Comparison of ENCODE assay signal across 1 cellular context in the genomic region with DNA sequence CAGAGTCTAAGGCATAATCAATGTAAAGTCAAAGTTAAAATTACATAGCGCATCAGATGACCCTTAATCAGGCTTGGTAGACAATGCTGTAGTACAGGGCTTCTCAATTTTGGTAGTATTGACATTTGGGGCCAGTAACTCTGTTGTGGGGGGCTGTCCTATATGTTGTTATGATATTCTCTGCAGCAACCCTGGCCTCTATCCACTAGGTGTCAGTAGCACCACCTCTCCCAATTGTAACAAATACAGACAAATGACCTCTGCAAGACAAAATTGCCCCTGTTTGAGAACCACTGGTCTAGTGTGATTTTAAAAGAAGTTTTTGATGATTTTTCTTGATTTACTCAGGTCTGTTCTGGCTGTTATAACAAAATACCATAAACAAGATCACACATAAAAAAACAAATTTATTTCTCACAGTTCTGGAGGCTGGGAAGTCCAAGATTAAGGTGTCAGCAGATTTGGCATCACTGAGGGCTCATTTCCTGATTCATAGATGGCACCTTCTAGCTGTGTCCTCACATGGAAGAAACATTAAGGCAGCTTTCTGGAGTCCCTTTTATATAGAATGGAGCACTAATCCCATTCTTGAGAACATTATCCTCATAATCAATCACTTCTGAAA.
TF ChIP-seq lines count a peak whose summit lies in the region.

No MANE protein-coding gene starts in this region.

TF ChIP-seq in WTC11, 78 proteins besides CTCF, POLR2A, EP300 and RAD21 (continued from another document):
- TF ChIP-seq, protein P1, sequence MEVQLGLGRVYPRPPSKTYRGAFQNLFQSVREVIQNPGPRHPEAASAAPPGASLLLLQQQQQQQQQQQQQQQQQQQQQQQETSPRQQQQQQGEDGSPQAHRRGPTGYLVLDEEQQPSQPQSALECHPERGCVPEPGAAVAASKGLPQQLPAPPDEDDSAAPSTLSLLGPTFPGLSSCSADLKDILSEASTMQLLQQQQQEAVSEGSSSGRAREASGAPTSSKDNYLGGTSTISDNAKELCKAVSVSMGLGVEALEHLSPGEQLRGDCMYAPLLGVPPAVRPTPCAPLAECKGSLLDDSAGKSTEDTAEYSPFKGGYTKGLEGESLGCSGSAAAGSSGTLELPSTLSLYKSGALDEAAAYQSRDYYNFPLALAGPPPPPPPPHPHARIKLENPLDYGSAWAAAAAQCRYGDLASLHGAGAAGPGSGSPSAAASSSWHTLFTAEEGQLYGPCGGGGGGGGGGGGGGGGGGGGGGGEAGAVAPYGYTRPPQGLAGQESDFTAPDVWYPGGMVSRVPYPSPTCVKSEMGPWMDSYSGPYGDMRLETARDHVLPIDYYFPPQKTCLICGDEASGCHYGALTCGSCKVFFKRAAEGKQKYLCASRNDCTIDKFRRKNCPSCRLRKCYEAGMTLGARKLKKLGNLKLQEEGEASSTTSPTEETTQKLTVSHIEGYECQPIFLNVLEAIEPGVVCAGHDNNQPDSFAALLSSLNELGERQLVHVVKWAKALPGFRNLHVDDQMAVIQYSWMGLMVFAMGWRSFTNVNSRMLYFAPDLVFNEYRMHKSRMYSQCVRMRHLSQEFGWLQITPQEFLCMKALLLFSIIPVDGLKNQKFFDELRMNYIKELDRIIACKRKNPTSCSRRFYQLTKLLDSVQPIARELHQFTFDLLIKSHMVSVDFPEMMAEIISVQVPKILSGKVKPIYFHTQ (CRISPR knock-in tag; IDR thresholded peaks at IDR 0.05): no peak
- TF ChIP-seq FOXK1 (CRISPR knock-in tag; IDR thresholded peaks at IDR 0.05) (no peak), ELF4 (CRISPR knock-in tag; IDR thresholded peaks at IDR 0.05; ENCODE audit: low read depth) (no peak), GTF2I (CRISPR knock-in tag; conservative IDR thresholded peaks at IDR 0.05) (no peak), JAZF1 (CRISPR knock-in tag; IDR thresholded peaks at IDR 0.05) (no peak), NR2C2 (CRISPR knock-in tag; IDR thresholded peaks at IDR 0.05) (no peak)
- TF ChIP-seq, protein P2, sequence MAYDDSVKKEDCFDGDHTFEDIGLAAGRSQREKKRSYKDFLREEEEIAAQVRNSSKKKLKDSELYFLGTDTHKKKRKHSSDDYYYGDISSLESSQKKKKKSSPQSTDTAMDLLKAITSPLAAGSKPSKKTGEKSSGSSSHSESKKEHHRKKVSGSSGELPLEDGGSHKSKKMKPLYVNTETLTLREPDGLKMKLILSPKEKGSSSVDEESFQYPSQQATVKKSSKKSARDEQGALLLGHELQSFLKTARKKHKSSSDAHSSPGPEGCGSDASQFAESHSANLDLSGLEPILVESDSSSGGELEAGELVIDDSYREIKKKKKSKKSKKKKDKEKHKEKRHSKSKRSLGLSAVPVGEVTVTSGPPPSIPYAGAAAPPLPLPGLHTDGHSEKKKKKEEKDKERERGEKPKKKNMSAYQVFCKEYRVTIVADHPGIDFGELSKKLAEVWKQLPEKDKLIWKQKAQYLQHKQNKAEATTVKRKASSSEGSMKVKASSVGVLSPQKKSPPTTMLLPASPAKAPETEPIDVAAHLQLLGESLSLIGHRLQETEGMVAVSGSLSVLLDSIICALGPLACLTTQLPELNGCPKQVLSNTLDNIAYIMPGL (CRISPR knock-in tag; IDR thresholded peaks at IDR 0.05): no peak
- TF ChIP-seq, protein P3, sequence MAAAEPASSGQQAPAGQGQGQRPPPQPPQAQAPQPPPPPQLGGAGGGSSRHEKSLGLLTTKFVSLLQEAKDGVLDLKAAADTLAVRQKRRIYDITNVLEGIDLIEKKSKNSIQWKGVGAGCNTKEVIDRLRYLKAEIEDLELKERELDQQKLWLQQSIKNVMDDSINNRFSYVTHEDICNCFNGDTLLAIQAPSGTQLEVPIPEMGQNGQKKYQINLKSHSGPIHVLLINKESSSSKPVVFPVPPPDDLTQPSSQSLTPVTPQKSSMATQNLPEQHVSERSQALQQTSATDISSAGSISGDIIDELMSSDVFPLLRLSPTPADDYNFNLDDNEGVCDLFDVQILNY (CRISPR knock-in tag; IDR thresholded peaks at IDR 0.05): no peak
- TF ChIP-seq, protein P4, sequence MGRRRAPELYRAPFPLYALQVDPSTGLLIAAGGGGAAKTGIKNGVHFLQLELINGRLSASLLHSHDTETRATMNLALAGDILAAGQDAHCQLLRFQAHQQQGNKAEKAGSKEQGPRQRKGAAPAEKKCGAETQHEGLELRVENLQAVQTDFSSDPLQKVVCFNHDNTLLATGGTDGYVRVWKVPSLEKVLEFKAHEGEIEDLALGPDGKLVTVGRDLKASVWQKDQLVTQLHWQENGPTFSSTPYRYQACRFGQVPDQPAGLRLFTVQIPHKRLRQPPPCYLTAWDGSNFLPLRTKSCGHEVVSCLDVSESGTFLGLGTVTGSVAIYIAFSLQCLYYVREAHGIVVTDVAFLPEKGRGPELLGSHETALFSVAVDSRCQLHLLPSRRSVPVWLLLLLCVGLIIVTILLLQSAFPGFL (CRISPR knock-in tag; IDR thresholded peaks at IDR 0.05; ENCODE audit: borderline replicate concordance): no peak
- TF ChIP-seq, protein P5, sequence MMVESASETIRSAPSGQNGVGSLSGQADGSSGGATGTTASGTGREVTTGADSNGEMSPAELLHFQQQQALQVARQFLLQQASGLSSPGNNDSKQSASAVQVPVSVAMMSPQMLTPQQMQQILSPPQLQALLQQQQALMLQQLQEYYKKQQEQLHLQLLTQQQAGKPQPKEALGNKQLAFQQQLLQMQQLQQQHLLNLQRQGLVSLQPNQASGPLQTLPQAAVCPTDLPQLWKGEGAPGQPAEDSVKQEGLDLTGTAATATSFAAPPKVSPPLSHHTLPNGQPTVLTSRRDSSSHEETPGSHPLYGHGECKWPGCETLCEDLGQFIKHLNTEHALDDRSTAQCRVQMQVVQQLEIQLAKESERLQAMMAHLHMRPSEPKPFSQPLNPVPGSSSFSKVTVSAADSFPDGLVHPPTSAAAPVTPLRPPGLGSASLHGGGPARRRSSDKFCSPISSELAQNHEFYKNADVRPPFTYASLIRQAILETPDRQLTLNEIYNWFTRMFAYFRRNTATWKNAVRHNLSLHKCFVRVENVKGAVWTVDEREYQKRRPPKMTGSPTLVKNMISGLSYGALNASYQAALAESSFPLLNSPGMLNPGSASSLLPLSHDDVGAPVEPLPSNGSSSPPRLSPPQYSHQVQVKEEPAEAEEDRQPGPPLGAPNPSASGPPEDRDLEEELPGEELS (CRISPR knock-in tag; IDR thresholded peaks at IDR 0.05): no peak
- TF ChIP-seq, protein P6, sequence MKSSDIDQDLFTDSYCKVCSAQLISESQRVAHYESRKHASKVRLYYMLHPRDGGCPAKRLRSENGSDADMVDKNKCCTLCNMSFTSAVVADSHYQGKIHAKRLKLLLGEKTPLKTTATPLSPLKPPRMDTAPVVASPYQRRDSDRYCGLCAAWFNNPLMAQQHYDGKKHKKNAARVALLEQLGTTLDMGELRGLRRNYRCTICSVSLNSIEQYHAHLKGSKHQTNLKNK (CRISPR knock-in tag; IDR thresholded peaks at IDR 0.05): no peak
TF ChIP-seq in WTC11: peak in this region for 0.
